Comparison of ENCODE assay signal across 13 cellular contexts in the genomic region with DNA sequence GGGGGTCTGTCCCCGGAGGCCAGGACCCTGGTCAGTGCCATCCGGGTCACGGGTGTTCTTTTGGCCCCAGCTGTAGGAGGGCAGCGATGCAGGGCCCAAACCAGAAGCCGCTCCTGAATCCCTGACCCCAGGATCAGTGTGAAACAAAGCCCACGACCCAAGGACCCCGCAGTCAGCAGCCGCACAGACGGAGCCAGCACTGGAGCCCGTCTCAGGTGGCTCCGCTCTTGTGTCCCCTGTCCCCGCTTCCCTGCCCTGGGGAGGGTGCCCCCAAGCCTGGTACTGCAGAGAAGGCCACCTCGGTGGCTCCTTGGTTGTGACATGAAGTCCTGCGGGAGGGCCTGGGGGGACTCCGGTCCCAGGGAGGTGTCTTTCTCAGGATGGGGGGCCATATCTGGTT. TPM values are rescaled to one million over a fixed set of nuclear protein-coding genes. Genes with fewer than 3 reads are reported as not detected.
DNase-seq lines count a peak whose midpoint lies in the region; ATAC-seq and TF ChIP-seq lines count a peak whose summit lies in the region.
"Had no signal": no experiment of that assay in that cellular context is flagged by ENCODE, and none has a peak within 500 bp of the region (broad histone marks: within the 10 kb centered on the region; RNA-seq: fewer than 3 reads in every experiment).

No MANE protein-coding gene starts in this region.

- no peak for TF ChIP-seq EP300 in suprapubic skin (IDR thresholded peaks at IDR 0.05)

- DNase-seq in left ventricle myocardium inferior (no peak), Right ventricle myocardium superior (no peak), suprapubic skin (ENCODE audit: low spot score in 2 of 2) (no peak), OCI-M2 (lab: John Stamatoyannopoulos, UW; ENCODE audit: unreplicated experiment) (no peak), endodermal cell (no peak)
- DNase-seq in stimulated activated CD4-positive, alpha-beta T cell treated with anti-CD3 and anti-CD28 coated beads, Interleukin-2, amount 100 ng/mL, for 24 hours = no peak
- DNase-seq: CD4-positive, CD25-positive, alpha-beta regulatory T cell; DMS53; GF-D8 had no signal

- TF ChIP-seq POLR2A in suprapubic skin (IDR thresholded peaks at IDR 0.05) = no peak

- H3K27me3 Mint-ChIP-seq in brain (no peaks in the 10 kb centered on the region), endodermal cell (ENCODE audit: insufficient read depth) (no peaks in the 10 kb centered on the region)
- H3K27me3 Mint-ChIP-seq: CD4-positive, CD25-positive, alpha-beta regulatory T cell had no signal

- H3K27me3 ChIP-seq in left ventricle myocardium inferior (ENCODE audit: low read depth) (no peaks in the 10 kb centered on the region), mucosa of stomach (ENCODE audit: control insufficient read depth, insufficient read depth, low read length) (no peaks in the 10 kb centered on the region), suprapubic skin (no peaks in the 10 kb centered on the region), endodermal cell (ENCODE audit: control insufficient read depth, insufficient read depth, low read length, poor library complexity, severe bottlenecking) (no peaks in the 10 kb centered on the region)

- no peak overlapping the region for H3K4me3 ChIP-seq in left ventricle myocardium inferior
- H3K4me3 ChIP-seq in mucosa of stomach (ENCODE audit: low read length) = no peak overlapping the region
- no peak overlapping the region for H3K4me3 ChIP-seq in suprapubic skin
- H3K4me3 ChIP-seq in endodermal cell (ENCODE audit: low read length) = no peak overlapping the region

- peaks cover 60% of the 10 kb centered on the region for H3K4me1 Mint-ChIP-seq in brain
- H3K4me1 Mint-ChIP-seq in endodermal cell = no peaks in the 10 kb centered on the region
- H3K4me1 Mint-ChIP-seq: CD4-positive, CD25-positive, alpha-beta regulatory T cell had no signal

- H3K36me3 ChIP-seq in left ventricle myocardium inferior (peaks cover 7% of the 10 kb centered on the region), mucosa of stomach (ENCODE audit: control insufficient read depth, insufficient read depth, low read length) (peaks cover 2% of the 10 kb centered on the region), suprapubic skin (peaks cover 42% of the 10 kb centered on the region), endodermal cell (ENCODE audit: control insufficient read depth, insufficient read depth, low read length) (no peaks in the 10 kb centered on the region)

- H3K9me3 ChIP-seq in left ventricle myocardium inferior (replicated peaks) (no peaks in the 10 kb centered on the region), mucosa of stomach (ENCODE audit: control insufficient read depth, low read length) (no peaks in the 10 kb centered on the region), suprapubic skin (no peaks in the 10 kb centered on the region), endodermal cell (ENCODE audit: control insufficient read depth, low read length) (no peaks in the 10 kb centered on the region)

- H3K9ac ChIP-seq in mucosa of stomach (ENCODE audit: low read length) = peak overlapping the region; percentile 4
- H3K9ac ChIP-seq in endodermal cell (ENCODE audit: extremely low read depth, low read length, poor library complexity, severe bottlenecking) = no peak overlapping the region

- H3K36me3 Mint-ChIP-seq in brain (peaks cover 11% of the 10 kb centered on the region), endodermal cell (ENCODE audit: low read depth) (no peaks in the 10 kb centered on the region)
- H3K36me3 Mint-ChIP-seq: CD4-positive, CD25-positive, alpha-beta regulatory T cell had no signal

- H3K9me3 Mint-ChIP-seq in brain (no peaks in the 10 kb centered on the region), endodermal cell (no peaks in the 10 kb centered on the region)
- H3K9me3 Mint-ChIP-seq: CD4-positive, CD25-positive, alpha-beta regulatory T cell had no signal

- TF ChIP-seq CTCF in left ventricle myocardium inferior (IDR thresholded peaks at IDR 0.05; ENCODE audit: borderline replicate concordance) (no peak), brain (conservative IDR thresholded peaks at IDR 0.05) (no peak), suprapubic skin (IDR thresholded peaks at IDR 0.05) (no peak), endodermal cell (conservative IDR thresholded peaks at IDR 0.05) (no peak)

- H3K27ac ChIP-seq in left ventricle myocardium inferior (replicated peaks) = peak overlapping the region; percentile 72
- H3K27ac ChIP-seq in suprapubic skin = peak overlapping the region; percentile 34
- H3K27ac ChIP-seq in endodermal cell (ENCODE audit: low read depth, low read length) = no peak overlapping the region
- H3K27ac ChIP-seq: 22Rv1 had no signal

- intact Hi-C loops in left ventricle myocardium inferior (cut with micrococcal nuclease) = no loop called here
- intact Hi-C loops in Right ventricle myocardium superior (cut with DNase I) = no loop called here

- ATAC-seq in Right ventricle myocardium superior (ENCODE audit: poor library complexity) = no peak
- ATAC-seq: HCT116 had no signal

- no peak overlapping the region for H3K4me3 Mint-ChIP-seq in brain
- H3K4me3 Mint-ChIP-seq in endodermal cell = no peak overlapping the region
- H3K4me3 Mint-ChIP-seq: CD4-positive, CD25-positive, alpha-beta regulatory T cell had no signal

- peaks cover 52% of the 10 kb centered on the region for H3K4me1 ChIP-seq in left ventricle myocardium inferior
- peaks cover 81% of the 10 kb centered on the region for H3K4me1 ChIP-seq in mucosa of stomach (ENCODE audit: control insufficient read depth, insufficient read depth, low read length)
- H3K4me1 ChIP-seq in suprapubic skin = peaks cover 73% of the 10 kb centered on the region
- H3K4me1 ChIP-seq in endodermal cell (ENCODE audit: control insufficient read depth, insufficient read depth, low read length) = no peaks in the 10 kb centered on the region

- peak overlapping the region in 4 of 5 experiments; percentile 33 to 74 (median 58) for H3K27ac Mint-ChIP-seq in brain
- H3K27ac Mint-ChIP-seq in endodermal cell = no peak overlapping the region
- H3K27ac Mint-ChIP-seq: CD4-positive, CD25-positive, alpha-beta regulatory T cell had no signal

- no CpG with 5 or more reads among the region's 15 CpGs for WGBS in suprapubic skin
- WGBS in endodermal cell (ENCODE audit: insufficient coverage in 1 of 2, insufficient read length in 1 of 2), 2 experiments = 95 to 97% methylated on average over 15 of the region's 15 CpGs

RNA-seq across cellular contexts. Expression of a gene that starts 33.5 kb away (rescaled TPM):
- total RNA-seq in left ventricle myocardium inferior (27.9 TPM), Right ventricle myocardium superior (34.7 TPM), suprapubic skin (100 to 1,000 TPM; 214 to 283 (median 260) TPM), endodermal cell (10 to 100 TPM; 24.9 to 32.7 TPM)
- 87.8 TPM for polyA plus RNA-seq in brain (ENCODE audit: insufficient read depth, low read depth, low replicate concordance)
- 41.7 TPM for polyA plus RNA-seq in endodermal cell (2013, experiment 1 of 2)
- polyA plus RNA-seq in endodermal cell (2013, experiment 2 of 2) = 39.0 TPM
